Comparison of ENCODE assay signal across 8 cellular contexts in the genomic region with DNA sequence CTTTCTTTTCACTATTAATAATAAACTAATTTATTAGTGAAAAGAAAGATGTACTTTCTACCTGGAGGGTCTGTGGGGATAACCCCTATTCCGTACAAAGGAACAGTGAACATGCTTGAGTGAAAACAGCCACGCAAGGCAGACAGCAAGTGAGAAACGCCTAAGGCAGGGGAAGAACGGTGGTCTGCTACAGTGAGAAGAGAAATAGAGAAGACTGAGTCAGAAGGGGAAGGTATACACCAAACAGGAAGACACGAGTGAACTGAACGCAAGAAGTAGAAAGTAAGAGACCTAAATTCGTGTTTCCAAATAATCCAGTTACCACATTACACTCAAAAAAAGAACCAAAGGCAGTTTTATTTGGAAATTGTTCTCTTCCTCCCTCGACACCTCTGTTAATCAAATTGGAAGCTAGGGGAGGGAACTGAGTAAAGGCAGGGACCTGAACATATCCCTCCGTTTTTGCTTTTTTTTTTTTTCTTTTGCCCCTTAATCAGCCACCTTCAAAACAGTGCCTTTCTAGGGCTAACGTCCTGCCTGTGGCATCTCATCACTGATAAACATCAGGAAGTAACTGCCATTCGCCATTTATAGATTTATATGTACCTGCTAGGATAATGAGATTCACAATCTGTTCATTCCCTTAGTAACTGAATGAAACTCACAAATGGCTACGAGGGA. TPM values are rescaled to one million over a fixed set of nuclear protein-coding genes. Genes with fewer than 3 reads are reported as not detected.
DNase-seq lines count a peak whose midpoint lies in the region; ATAC-seq lines count a peak whose summit lies in the region.

No MANE protein-coding gene starts in this region.

- H3K4me3 ChIP-seq in BLaER1, result no peak overlapping the region
- peak overlapping the region; percentile 74 for H3K4me3 ChIP-seq in adipocyte (ENCODE audit: low read length)
- peak overlapping the region in 1 of 2 experiments; percentile 64 for H3K4me3 ChIP-seq in mesenchymal stem cell (ENCODE audit: insufficient read depth in 1 of 2, low read depth in 1 of 2, low read length in 2 of 2)

- H4K20me1 ChIP-seq in BLaER1, result no peaks in the 10 kb centered on the region

- H3K9me3 ChIP-seq in BLaER1, result no peaks in the 10 kb centered on the region
- H3K9me3 ChIP-seq in adipocyte (ENCODE audit: control insufficient read depth, low read length), result no peaks in the 10 kb centered on the region
- H3K9me3 ChIP-seq in mesenchymal stem cell (ENCODE audit: control insufficient read depth, low read length), result no peaks in the 10 kb centered on the region

- H3K27me3 ChIP-seq in BLaER1 (no peaks in the 10 kb centered on the region), adipocyte (replicated peaks; ENCODE audit: control insufficient read depth, insufficient read depth, low read length) (no peaks in the 10 kb centered on the region), mesenchymal stem cell (ENCODE audit: control insufficient read depth in 1 of 2, insufficient read depth in 1 of 2, low read length in 2 of 2) (no peaks in the 10 kb centered on the region)

- peak overlapping the region; percentile 43 to 92 for H3K18ac ChIP-seq in mesenchymal stem cell (ENCODE audit: low read depth in 1 of 2, low read length in 2 of 2)

- H2BK12ac ChIP-seq in mesenchymal stem cell (ENCODE audit: low read length in 2 of 2), result peak overlapping the region; percentile 28 to 89

- peak overlapping the region; percentile 84 for H4K8ac ChIP-seq in mesenchymal stem cell (ENCODE audit: low read length)

- ATAC-seq in GM19395 (IDR thresholded peaks at IDR 0.05; ENCODE audit: unreplicated experiment) (peak; percentile 65), HG03558 (IDR thresholded peaks at IDR 0.05; ENCODE audit: extremely low read depth, unreplicated experiment) (peak; percentile 42)

- 46% methylated on average over 10 of the region's 12 CpGs for WGBS in mesenchymal stem cell

- H2BK5ac ChIP-seq in mesenchymal stem cell (ENCODE audit: low read depth, low read length, poor library complexity, severe bottlenecking), result no peak overlapping the region

- H3K36me3 ChIP-seq in BLaER1 (no peaks in the 10 kb centered on the region), adipocyte (ENCODE audit: control insufficient read depth, insufficient read depth, low read length, severe bottlenecking) (no peaks in the 10 kb centered on the region), mesenchymal stem cell (ENCODE audit: control insufficient read depth in 1 of 2, insufficient read depth in 2 of 2, low read depth in 1 of 2, low read length in 2 of 2) (peaks cover 4 to 8% of the 10 kb centered on the region in 2 experiments)

- H2BK15ac ChIP-seq in mesenchymal stem cell (ENCODE audit: low read depth, poor library complexity, severe bottlenecking), result peak overlapping the region; percentile 23

- peak overlapping the region; percentile 95 for H2AK5ac ChIP-seq in mesenchymal stem cell (ENCODE audit: low read length, severe bottlenecking)

- H2BK120ac ChIP-seq in mesenchymal stem cell (ENCODE audit: low read depth, low read length), result no peak overlapping the region

- peak overlapping the region in 1 of 2 experiments; percentile 9 for H3K14ac ChIP-seq in mesenchymal stem cell (ENCODE audit: low read length in 2 of 2)

- H3K4me1 ChIP-seq in BLaER1 (peaks cover 13% of the 10 kb centered on the region), adipocyte (ENCODE audit: control insufficient read depth, insufficient read depth, low read length) (peaks cover 16% of the 10 kb centered on the region), mesenchymal stem cell (ENCODE audit: control insufficient read depth, insufficient read depth, low read depth, low read length) (peaks cover 9% of the 10 kb centered on the region)

- H2AFZ ChIP-seq in mesenchymal stem cell (ENCODE audit: low read depth, low read length), result no peak overlapping the region

- no peak overlapping the region for H4K91ac ChIP-seq in mesenchymal stem cell (ENCODE audit: low read length)

- DNase-seq in adipocyte (ENCODE audit: low read depth) (peak; percentile 59), mesenchymal stem cell (peak; percentile 45), epidermal melanocyte (ENCODE audit: insufficient read length, low spot score) (no peak), NCI-H748 treated with DMSO at 0.1 percent for 48 hours (lab: John Stamatoyannopoulos, UW) (no peak), NCI-H146 treated with DMSO at 0.1 percent for 48 hours (lab: John Stamatoyannopoulos, UW; ENCODE audit: unreplicated experiment) (no peak)

- no peak overlapping the region for H3K23ac ChIP-seq in mesenchymal stem cell (ENCODE audit: low read length in 2 of 2)

- no peak overlapping the region for H3K27ac ChIP-seq in BLaER1
- H3K27ac ChIP-seq in mesenchymal stem cell (ENCODE audit: low read length, poor library complexity, severe bottlenecking), result peak overlapping the region; percentile 65

- H3K4me2 ChIP-seq in BLaER1 (peak overlapping the region; percentile 13; the same call in 1 of the 2 replicates), mesenchymal stem cell (ENCODE audit: low read length, poor library complexity, severe bottlenecking) (peak overlapping the region; percentile 49)

- peaks cover 27% of the 10 kb centered on the region for H3K79me1 ChIP-seq in mesenchymal stem cell (replicated peaks; ENCODE audit: low read length, poor library complexity, severe bottlenecking)

- peak overlapping the region; percentile 64 to 67 for H3K4ac ChIP-seq in mesenchymal stem cell (ENCODE audit: low read depth in 1 of 2, low read length in 2 of 2)

- no peak overlapping the region for H3K9ac ChIP-seq in BLaER1
- peak overlapping the region; percentile 70 for H3K9ac ChIP-seq in adipocyte (ENCODE audit: low read length)
- H3K9ac ChIP-seq in mesenchymal stem cell (ENCODE audit: low read length), result peak overlapping the region; percentile 90

RNA-seq across cellular contexts. Expression of a gene that starts 48.9 kb away (rescaled TPM):
- polyA plus RNA-seq in mesenchymal stem cell (2013, experiment 1 of 2), result 16.8 TPM
- 16.0 TPM for polyA plus RNA-seq in mesenchymal stem cell (2013, experiment 2 of 2)

Comparison
In these comparisons a context has a peak if more than half of its experiments do, and no peak if none do; other contexts are left out.
1. DNase-seq: peak in adipocyte (single experiment) and mesenchymal stem cell (single experiment); none in epidermal melanocyte (single experiment), NCI-H748 treated with DMSO at 0.1 percent for 48 hours (single experiment) and NCI-H146 treated with DMSO at 0.1 percent for 48 hours (single experiment).